ENCODE assay signal across 8 cellular contexts in the genomic region with DNA sequence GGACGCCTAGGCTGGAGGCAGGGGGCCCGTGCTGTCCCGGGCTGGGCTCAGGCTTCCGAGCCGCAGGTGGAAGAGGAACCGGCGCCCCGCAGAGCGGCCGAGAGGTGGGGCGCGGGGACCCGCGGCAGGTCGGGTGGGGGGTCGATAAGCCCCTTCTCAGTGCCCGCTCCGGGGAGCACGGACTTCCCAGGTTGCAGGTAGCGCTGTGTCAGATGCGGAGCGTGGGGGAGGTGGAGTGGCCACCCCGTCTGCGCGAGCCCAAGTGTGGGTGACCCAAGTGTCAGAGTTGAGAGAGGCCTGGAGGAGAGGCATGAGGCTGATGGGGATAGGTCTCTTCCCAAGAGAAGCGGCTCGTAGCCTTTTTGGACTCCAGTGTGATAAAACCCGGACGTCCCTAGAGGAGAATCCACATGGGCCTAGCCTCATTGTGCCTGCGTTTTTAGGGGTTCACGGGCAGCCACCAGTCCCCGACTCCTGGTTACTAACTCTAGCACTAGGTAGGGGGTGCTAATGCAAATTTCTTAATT. TPM values are rescaled to one million over a fixed set of nuclear protein-coding genes. Genes with fewer than 3 reads are reported as not detected.
A peak's percentile ranks its signal among the peaks of the same experiment; 100 is the strongest.
DNase-seq lines count a peak whose midpoint lies in the region; ATAC-seq, FAIRE-seq and TF ChIP-seq lines count a peak whose summit lies in the region.

No MANE protein-coding gene starts in this region.

- peak overlapping the region; percentile 98 for H3K4me2 ChIP-seq in OCI-LY7 (ENCODE audit: low read length)

- peak overlapping the region; percentile 74 to 76 for H3K9ac ChIP-seq in stomach smooth muscle (ENCODE audit: low read length in 2 of 2)

- no peaks in the 10 kb centered on the region for H4K20me1 ChIP-seq in OCI-LY7 (ENCODE audit: insufficient read depth, low read length)

- H3K4me3 Mint-ChIP-seq in HFFc6 = peak overlapping the region; percentile 84

- H3K4me1 ChIP-seq in OCI-LY7 (ENCODE audit: insufficient read depth, low read length, poor library complexity, severe bottlenecking) (peaks cover 25% of the 10 kb centered on the region), right lobe of liver (peaks cover 0 to 67% (median 24%) of the 10 kb centered on the region in 4 donors), stomach smooth muscle (ENCODE audit: control insufficient read depth, insufficient read depth, low read length) (peaks cover 52% of the 10 kb centered on the region)

- H3K27me3 ChIP-seq in bronchial epithelial cell (ENCODE audit: control insufficient read depth, insufficient read depth, low read length) = no peaks in the 10 kb centered on the region
- H3K27me3 ChIP-seq in right lobe of liver = no peaks in the 10 kb centered on the region
- no peaks in the 10 kb centered on the region for H3K27me3 ChIP-seq in stomach smooth muscle (ENCODE audit: control insufficient read depth in 1 of 2, insufficient read depth in 2 of 2, low read length in 2 of 2)

- H3K9me2 ChIP-seq in OCI-LY7 (ENCODE audit: insufficient read depth, low read length) = no peaks in the 10 kb centered on the region

- peaks cover 38% of the 10 kb centered on the region for H3K4me1 Mint-ChIP-seq in HFFc6 (ENCODE audit: low read depth)

- no TSS peak for BruUV-seq in OCI-LY7 (replicated peaks; lab: Mats Ljungman, UMichigan)

- intact Hi-C loops in OCI-LY7 (cut with micrococcal nuclease; ENCODE audit: unreplicated experiment) = loop anchor here (1.0 to 10.0 kb wide), 5 partner anchors 37 to 429 kb away; a partner anchor contains a TSS
- intact Hi-C loops in right lobe of liver (cut with DNase I) = loop anchor here in 1 of 2 donors (10.0 kb wide), 1 partner anchor 131 kb away; no protein-coding TSS in a partner anchor

- no peak for FAIRE-seq in bronchial epithelial cell (lab: Jason Lieb, UNC)

- WGBS in right lobe of liver (ENCODE audit: insufficient coverage, low coverage, low lambda C conversion rate, missing lambda C conversion rate) = 5% methylated on average over 6 of the region's 32 CpGs

- no peaks in the 10 kb centered on the region for H3K36me3 ChIP-seq in OCI-LY7 (ENCODE audit: insufficient read depth, low read length)
- H3K36me3 ChIP-seq in bronchial epithelial cell (ENCODE audit: control insufficient read depth, insufficient read depth, low read length) = no peaks in the 10 kb centered on the region
- no peaks in the 10 kb centered on the region for H3K36me3 ChIP-seq in right lobe of liver
- H3K36me3 ChIP-seq in stomach smooth muscle (ENCODE audit: control insufficient read depth in 2 of 2, insufficient read depth in 2 of 2, low read length in 2 of 2) = no peaks in the 10 kb centered on the region

- TF ChIP-seq POLR2A in right lobe of liver (IDR thresholded peaks at IDR 0.05) = no peak

- CTCF ChIA-PET in OCI-LY7 (lab: Charles Lee; ENCODE audit: unreplicated experiment) = no interaction called here

- H3K9me3 ChIP-seq in OCI-LY7 (ENCODE audit: low read length) = no peaks in the 10 kb centered on the region
- H3K9me3 ChIP-seq in right lobe of liver = no peaks in the 10 kb centered on the region
- H3K9me3 ChIP-seq in stomach smooth muscle (ENCODE audit: control insufficient read depth in 2 of 2, low read length in 2 of 2) = peaks cover 0 to 2% of the 10 kb centered on the region in 2 donors

- peak overlapping the region; percentile 62 for H3K4me3 ChIP-seq in GM12864 (ENCODE audit: low read depth, low read length)
- H3K4me3 ChIP-seq in OCI-LY7 (ENCODE audit: low read depth, low read length, poor library complexity, severe bottlenecking) = peak overlapping the region; percentile 76
- peak overlapping the region; percentile 60 for H3K4me3 ChIP-seq in bronchial epithelial cell (ENCODE audit: low read depth, low read length)
- peak overlapping the region; percentile 68 to 83 (median 81) for H3K4me3 ChIP-seq in right lobe of liver
- peak overlapping the region; percentile 83 to 90 for H3K4me3 ChIP-seq in stomach smooth muscle (ENCODE audit: low read length in 2 of 2)

- H3K27ac ChIP-seq in OCI-LY7 (ENCODE audit: low read depth, low read length, poor library complexity, severe bottlenecking) (no peak overlapping the region), right lobe of liver (peak overlapping the region; percentile 84 to 96 (median 93)), stomach smooth muscle (ENCODE audit: low read length) (peak overlapping the region; percentile 86)

- no peaks in the 10 kb centered on the region; the same call in 1 of the 2 replicates for H3K36me3 Mint-ChIP-seq in HFFc6 (ENCODE audit: low read depth)

- H3K27me3 Mint-ChIP-seq in HFFc6 (ENCODE audit: insufficient read depth) = peaks cover 3% of the 10 kb centered on the region; the same call in 1 of the 2 replicates

- no peak for DNase-seq in GM12864 (ENCODE audit: low read depth)
- DNase-seq in HFFc6 = no peak
- DNase-seq in OCI-LY7 (ENCODE audit: low spot score) = no peak
- DNase-seq in bronchial epithelial cell (ENCODE audit: low read depth) = no peak
- peak; percentile 56 to 72 (median 69) for DNase-seq in right lobe of liver
- DNase-seq in D341Med (ENCODE audit: low spot score) = no peak

- H3K9me3 Mint-ChIP-seq in HFFc6 = peaks cover 3% of the 10 kb centered on the region; the same call in 1 of the 2 replicates

- no peak for TF ChIP-seq CTCF in GM12864 (IDR thresholded peaks at IDR 0.05; ENCODE audit: low read depth, low read length, missing control alignments)
- TF ChIP-seq CTCF in HFFc6 (IDR thresholded peaks at IDR 0.05) = no peak
- TF ChIP-seq CTCF in OCI-LY7 (conservative IDR thresholded peaks at IDR 0.05; ENCODE audit: low read length) = no peak
- no peak for TF ChIP-seq CTCF in bronchial epithelial cell (IDR thresholded peaks at IDR 0.05; ENCODE audit: insufficient read depth, low read length, severe bottlenecking)
- no peak for TF ChIP-seq CTCF in right lobe of liver (IDR thresholded peaks at IDR 0.05)

- POLR2A ChIA-PET in OCI-LY7 (lab: Charles Lee) = interaction anchor here (1.2 kb wide), 1 partner anchor 33 kb away, joined by 3 read pairs; no protein-coding TSS in a partner anchor

- ATAC-seq in right lobe of liver = no peak
- no peak for ATAC-seq in GM21576 (IDR thresholded peaks at IDR 0.05; ENCODE audit: unreplicated experiment)

- peak overlapping the region; percentile 56 for H3K27ac Mint-ChIP-seq in HFFc6

- H3K79me2 ChIP-seq in OCI-LY7 (ENCODE audit: insufficient read depth, low read depth, low read length) = no peaks in the 10 kb centered on the region

- H2AFZ ChIP-seq in OCI-LY7 (ENCODE audit: low read length) = peak overlapping the region; percentile 91; the same call in 1 of the 2 replicates

RNA-seq across cellular contexts. Expression of a gene that starts 0.6 kb away (rescaled TPM):
- 1 to 10 TPM in 5 of 6 experiments, under 1 TPM in 1; 0.95 to 2.7 (median 1.5) TPM for total RNA-seq in HFFc6 (2021; fragmentation: NEBNext Ultra II Directional; extraction: Animal tissue kit (Norgen Biotek cat#: 25700))
- total RNA-seq in OCI-LY7 (2014; rRNA removed; shearing (Covaris generic)) = 1.7 and 5.1 TPM in 2 replicates
- total RNA-seq in OCI-LY7 (2022) (6.1 and 8.1 TPM in 2 replicates), bronchial epithelial cell (2.3 and 2.9 TPM in 2 replicates), right lobe of liver (10 to 100 TPM in 4 of 6 experiments, 1 to 10 TPM in 2; 5.9 to 18.6 (median 10.6) TPM)

Comparison
In these comparisons a context has a peak if more than half of its experiments do, and no peak if none do; other contexts are left out.
1. DNase-seq: peak in right lobe of liver (3 of 3); none in GM12864 (single experiment), HFFc6 (single experiment), OCI-LY7 (single experiment), bronchial epithelial cell (single experiment) and D341Med (single experiment).
2. Peak in every context shown above with its lines, with median percentiles within 50 percentile points of each other: H3K4me3 ChIP-seq.